In genomic region chr10:88623835-88624234, GRCh38 we compare ENCODE assay signal across 35 cellular contexts. TPM values are rescaled to one million over a fixed set of nuclear protein-coding genes. Genes with fewer than 3 reads are reported as not detected.
"Had no signal": no experiment of that assay in that cellular context is flagged by ENCODE, and none has a peak within 500 bp of the region (broad histone marks: within the 10 kb centered on the region; RNA-seq: fewer than 3 reads in every experiment).

No MANE protein-coding gene starts in this region.

- FAIRE-seq: astrocyte, TTC549 had no signal

- ATAC-seq: activated CD8-positive, alpha-beta T cell treated with anti-CD3 and anti-CD28 coated beads for 36 hours; activated naive CD4-positive, alpha-beta T cell treated with anti-CD3 and anti-CD28 coated beads, Interleukin-2, amount 50 U/mL, for 72 hours; activated T-cell treated with anti-CD3 and anti-CD28 coated beads, Interleukin-2, amount 50 U/mL, for 4 hours; activated T-cell treated with anti-CD3 and anti-CD28 coated beads, Interleukin-2, amount 50 U/mL, for 72 hours; activated T-helper 17 cell treated with anti-CD3 and anti-CD28 coated beads, Interleukin-2, amount 50 U/mL, for 72 hours; body of pancreas; T-cell had no signal

- DNase-seq: activated B cell treated with CpG ODN at 0.5 μM for 24 hours; activated CD4-positive, alpha-beta memory T cell treated with anti-CD3 and anti-CD28 coated beads for 36 hours; activated CD4-positive, alpha-beta T cell treated with anti-CD3 and anti-CD28 coated beads for 4 hours; activated CD4-positive, alpha-beta T cell treated with anti-CD3 and anti-CD28 coated beads, Interleukin-2, amount 50 U/mL, for 1 hour; activated CD4-positive, alpha-beta T cell treated with anti-CD3 and anti-CD28 coated beads, Interleukin-2, amount 50 U/mL, for 4 hours; activated CD4-positive, CD25-positive, alpha-beta regulatory T cell treated with anti-CD3 and anti-CD28 coated beads, Interleukin-2, amount 50 U/mL, for 72 hours; activated CD8-positive, alpha-beta memory T cell treated with anti-CD3 and anti-CD28 coated beads, Interleukin-2, amount 50 U/mL, for 4 hours; activated CD8-positive, alpha-beta T cell treated with anti-CD3 and anti-CD28 coated beads for 36 hours; activated effector memory CD4-positive, alpha-beta T cell treated with anti-CD3 and anti-CD28 coated beads, Interleukin-2, amount 50 U/mL, for 16 hours; activated gamma-delta T cell treated with Interleukin-2 at 50 U/mL for 16 hours; activated naive CD4-positive, alpha-beta T cell; activated naive CD4-positive, alpha-beta T cell treated with anti-CD3 and anti-CD28 coated beads for 36 hours; activated naive CD4-positive, alpha-beta T cell treated with anti-CD3 and anti-CD28 coated beads, Interleukin-2, amount 50 U/mL, for 16 hours; activated naive CD8-positive, alpha-beta T cell treated with anti-CD3 and anti-CD28 coated beads for 36 hours; activated T-cell treated with anti-CD3 and anti-CD28 coated beads for 4 hours; activated T-cell treated with anti-CD3 and anti-CD28 coated beads, Interleukin-2, amount 50 U/mL, for 1 hour; activated T-cell treated with anti-CD3 and anti-CD28 coated beads, Interleukin-2, amount 50 U/mL, for 4 hours; activated T-cell treated with anti-CD3 and anti-CD28 coated beads, Interleukin-2, amount 50 U/mL, for 72 hours; adrenal gland; amniotic stem cell; aorta; body of pancreas; brain microvascular endothelial cell; central memory CD4-positive, alpha-beta T cell; T-cell; T-helper 2 cell; T-helper 9 cell had no signal

RNA-seq across cellular contexts. Expression of gene LIPJ, which starts 37.3 kb away (rescaled TPM):
- total RNA-seq: activated CD4-positive, alpha-beta memory T cell treated with anti-CD3 and anti-CD28 coated beads for 36 hours; activated CD8-positive, alpha-beta memory T cell treated with anti-CD3 and anti-CD28 coated beads for 36 hours; activated CD8-positive, alpha-beta T cell treated with anti-CD3 and anti-CD28 coated beads for 36 hours; activated naive CD4-positive, alpha-beta T cell treated with anti-CD3 and anti-CD28 coated beads for 36 hours; activated naive CD4-positive, alpha-beta T cell treated with anti-CD3 and anti-CD28 coated beads, Interleukin-2, amount 50 U/mL, for 72 hours; activated naive CD8-positive, alpha-beta T cell treated with anti-CD3 and anti-CD28 coated beads for 36 hours; activated T-cell treated with anti-CD3 and anti-CD28 coated beads, Interleukin-2, amount 50 U/mL, for 4 hours; activated T-cell treated with anti-CD3 and anti-CD28 coated beads, Interleukin-2, amount 50 U/mL, for 72 hours; activated T-helper 1 cell treated with anti-CD3 and anti-CD28 coated beads, Interleukin-12 subunit alpha, Interleukin-12 subunit beta, Interleukin-2, Interleukin-4 antibody, amounts not matched to agents 30 ng/mL and 10 ng/mL and 1 ng/mL, durations not matched to agents 14 hours and 24 hours and 36 hours; activated T-helper 17 cell treated with anti-CD3 and anti-CD28 coated beads, Interleukin-2, amount 50 U/mL, for 72 hours; astrocyte; cardiac septum had no signal
- polyA plus RNA-seq: aorta had no signal

RNA-seq across cellular contexts. Expression of gene LIPF, which starts 40.4 kb away (rescaled TPM):
- total RNA-seq: activated B cell treated with CpG ODN at 0.5 μM for 24 hours; activated CD4-positive, alpha-beta memory T cell treated with anti-CD3 and anti-CD28 coated beads for 36 hours; activated CD8-positive, alpha-beta memory T cell treated with anti-CD3 and anti-CD28 coated beads for 36 hours; activated CD8-positive, alpha-beta T cell treated with anti-CD3 and anti-CD28 coated beads for 36 hours; activated naive CD4-positive, alpha-beta T cell treated with anti-CD3 and anti-CD28 coated beads for 36 hours; activated naive CD4-positive, alpha-beta T cell treated with anti-CD3 and anti-CD28 coated beads, Interleukin-2, amount 50 U/mL, for 72 hours; activated naive CD8-positive, alpha-beta T cell treated with anti-CD3 and anti-CD28 coated beads for 36 hours; activated T-cell treated with anti-CD3 and anti-CD28 coated beads, Interleukin-2, amount 50 U/mL, for 4 hours; activated T-cell treated with anti-CD3 and anti-CD28 coated beads, Interleukin-2, amount 50 U/mL, for 72 hours; activated T-helper 1 cell treated with anti-CD3 and anti-CD28 coated beads, Interleukin-12 subunit alpha, Interleukin-12 subunit beta, Interleukin-2, Interleukin-4 antibody, amounts not matched to agents 30 ng/mL and 10 ng/mL and 1 ng/mL, durations not matched to agents 14 hours and 24 hours and 36 hours; activated T-helper 17 cell treated with anti-CD3 and anti-CD28 coated beads, Interleukin-2, amount 50 U/mL, for 72 hours; aorta; astrocyte; body of pancreas; breast epithelium; cardiac septum; T-cell had no signal
